ENCODE assay signal across 8 cellular contexts in genomic region chr7:100611983-100612729, GRCh38. TPM values are rescaled to one million over a fixed set of nuclear protein-coding genes. Genes with fewer than 3 reads are reported as not detected.
DNase-seq lines count a peak whose midpoint lies in the region; ATAC-seq and TF ChIP-seq lines count a peak whose summit lies in the region.

Gene MOSPD3, plus strand, starts transcription at chr7:100612540. Its CDS starts 252 bp downstream, at chr7:100612792.

- H3K9me3 Mint-ChIP-seq in T-helper 1 cell treated with Interleukin-12 subunit alpha and Interleukin-12 subunit beta and Interleukin-4 antibody, amounts not matched to agents 30 μg/mL and 1 μg/mL, for 36 hours, result no peaks in the 10 kb centered on the region

- peaks cover 12% of the 10 kb centered on the region for H3K4me1 Mint-ChIP-seq in T-helper 1 cell treated with Interleukin-12 subunit alpha and Interleukin-12 subunit beta and Interleukin-4 antibody, amounts not matched to agents 30 μg/mL and 1 μg/mL, for 36 hours (ENCODE audit: low read depth)

- ATAC-seq in HG02884 (IDR thresholded peaks at IDR 0.05; ENCODE audit: unreplicated experiment), result peak; percentile 86
- peak; percentile 97 to 99 (median 98) for ATAC-seq in heart right ventricle
- ATAC-seq in upper lobe of right lung, result peak; percentile 98

- H3K4me1 ChIP-seq in heart right ventricle, result peaks cover 0 to 20% (median 10%) of the 10 kb centered on the region in 9 donors
- H3K4me1 ChIP-seq in upper lobe of right lung, result peaks cover 13% of the 10 kb centered on the region

- H3K4me3 ChIP-seq in heart right ventricle, result peak within 1 kb of the TSS; percentile 57 to 97 (median 83)
- H3K4me3 ChIP-seq in upper lobe of right lung, result peak within 1 kb of the TSS; percentile 78

- H3K27me3 ChIP-seq in heart right ventricle, result no peaks in the 10 kb centered on the region
- no peaks in the 10 kb centered on the region for H3K27me3 ChIP-seq in upper lobe of right lung

- intact Hi-C loops in heart right ventricle (cut with DNase I) (loop anchor here in 6 of 10 donors (1.0 to 10.0 kb wide), 8 partner anchors 26 to 263 kb away; partner anchors contain the start of genes GNB2 (in 4 of the 6), GIGYF1 (in 2 of the 6), FBXO24 (in 1 of the 6) and LRCH4 (in 1 of the 6)), posterior cingulate gyrus (cut with DNase I) (loop anchor here (5.0 kb wide), 1 partner anchor 60 kb away; the partner anchor contains the start of gene GNB2), upper lobe of right lung (cut with DNase I) (loop anchor here (10.0 kb wide), 1 partner anchor 73 kb away; no protein-coding TSS in a partner anchor)

- no peak for TF ChIP-seq CTCF in GM13977 (IDR thresholded peaks at IDR 0.05; ENCODE audit: extremely low read depth, insufficient read depth, missing control alignments)
- no peak for TF ChIP-seq CTCF in heart right ventricle (IDR thresholded peaks at IDR 0.05)
- no peak for TF ChIP-seq CTCF in upper lobe of right lung (IDR thresholded peaks at IDR 0.05)

- 0 to 1% methylated on average over 50 to 61 of the region's 61 CpGs for whole genome bisulfite sequencing in heart right ventricle, 2 donors

- H3K36me3 Mint-ChIP-seq in T-helper 1 cell treated with Interleukin-12 subunit alpha and Interleukin-12 subunit beta and Interleukin-4 antibody, amounts not matched to agents 30 μg/mL and 1 μg/mL, for 36 hours (ENCODE audit: low read depth), result peaks cover 18% of the 10 kb centered on the region

- H3K4me3 Mint-ChIP-seq in T-helper 1 cell treated with Interleukin-12 subunit alpha and Interleukin-12 subunit beta and Interleukin-4 antibody, amounts not matched to agents 30 μg/mL and 1 μg/mL, for 36 hours, result peak within 1 kb of the TSS; percentile 98

- H3K27ac ChIP-seq in heart right ventricle, result peak within 1 kb of the TSS; percentile 65 to 97 (median 91)
- peak within 1 kb of the TSS; percentile 95 for H3K27ac ChIP-seq in upper lobe of right lung

- DNase-seq in GM13977 (ENCODE audit: low spot score), result peak; percentile 99
- DNase-seq in NCI-H1694 (lab: John Stamatoyannopoulos, UW), result peak; percentile 99
- peak; percentile 99 for DNase-seq in amniotic stem cell (lab: John Stamatoyannopoulos, UW)
- DNase-seq in heart right ventricle, result peak; percentile 99
- peak; percentile 97 to 100 (median 98) for DNase-seq in posterior cingulate gyrus
- peak; percentile 99 for DNase-seq in upper lobe of right lung

- H3K27ac Mint-ChIP-seq in T-helper 1 cell treated with Interleukin-12 subunit alpha and Interleukin-12 subunit beta and Interleukin-4 antibody, amounts not matched to agents 30 μg/mL and 1 μg/mL, for 36 hours, result peak within 1 kb of the TSS; percentile 100

- H3K36me3 ChIP-seq in heart right ventricle (peaks cover 0 to 29% (median 0%) of the 10 kb centered on the region in 9 donors), upper lobe of right lung (no peaks in the 10 kb centered on the region)

- H3K27me3 Mint-ChIP-seq in T-helper 1 cell treated with Interleukin-12 subunit alpha and Interleukin-12 subunit beta and Interleukin-4 antibody, amounts not matched to agents 30 μg/mL and 1 μg/mL, for 36 hours (ENCODE audit: low read depth), result peaks cover 5% of the 10 kb centered on the region

- in situ Hi-C loops in GM13977 (cut with MboI; ENCODE audit: low pct_unique_long_range_greater_than_20kb, low sequenced_read_pairs, unreplicated experiment), result no loop called here

- H3K9me3 ChIP-seq in heart right ventricle (no peaks in the 10 kb centered on the region), upper lobe of right lung (no peaks in the 10 kb centered on the region)

RNA-seq across cellular contexts. Expression of gene MOSPD3, which starts in this region (rescaled TPM):
- 10 to 100 TPM in 5 of 10 donors, 1 to 10 TPM in 5; 8.0 to 12.5 (median 9.9) TPM for total RNA-seq in heart right ventricle
- 10 to 100 TPM; 11.2 to 12.6 TPM for polyA plus RNA-seq in heart right ventricle
- 14.7 TPM for total RNA-seq in upper lobe of right lung

Comparison
In these comparisons a context has a peak if more than half of its experiments do, and no peak if none do; other contexts are left out.
1. Peak in every context shown above with its lines: DNase-seq, ATAC-seq, H3K4me3 ChIP-seq and H3K27ac ChIP-seq.